In the genomic region with DNA sequence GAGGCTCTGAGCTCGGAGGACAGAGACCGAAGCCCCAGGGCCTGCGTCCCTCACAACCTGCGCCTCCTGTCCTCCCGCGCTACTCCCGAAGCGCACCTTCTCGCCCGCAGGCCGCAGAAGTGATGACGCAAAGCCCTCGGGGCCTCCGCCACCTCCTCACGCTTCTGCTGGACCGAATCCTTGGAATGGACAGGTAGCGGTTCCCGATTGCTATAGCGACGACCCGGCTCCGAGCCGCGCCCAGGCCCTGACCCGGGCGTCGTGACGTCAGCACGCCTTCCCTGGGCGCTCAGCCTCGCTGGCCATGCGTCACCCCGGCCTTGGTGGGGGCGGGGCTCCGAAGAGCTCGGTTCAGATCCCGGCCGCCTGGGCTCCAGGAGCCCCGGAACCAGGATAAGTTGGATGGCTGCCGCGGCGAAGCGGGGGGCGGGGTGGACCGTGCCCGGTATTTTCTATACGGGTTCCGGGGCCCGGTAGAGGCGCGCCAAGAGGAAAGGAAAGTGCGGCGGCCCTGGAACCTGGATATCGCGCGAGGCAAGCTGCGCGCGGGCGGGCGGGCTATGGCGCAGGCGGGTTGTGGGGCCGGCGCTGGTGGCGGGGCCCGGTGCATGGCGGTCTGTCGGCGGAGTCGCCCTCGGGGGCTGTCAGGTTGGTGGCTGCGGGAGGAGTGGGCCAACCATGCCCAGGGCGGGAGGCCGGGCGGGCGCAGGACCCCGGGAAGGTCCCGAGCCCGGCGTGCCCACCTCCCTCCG, we compare ENCODE assay signal across 1 cellular context.
TF ChIP-seq lines count a peak whose summit lies in the region.

A gene (plus strand): TSS at position 542 of the 752 bp plus-strand sequence. CDS start 21,417 bp downstream, outside the sequence.

TF ChIP-seq in HepG2, 621 proteins besides CTCF, POLR2A, EP300 and RAD21 (continued from another document and continues in another):
- TF ChIP-seq ERF (CRISPR knock-in tag; IDR thresholded peaks at IDR 0.05): peak; percentile 86
- peak; percentile 62; the same call in 1 of the 2 replicates for TF ChIP-seq DPF2 (CRISPR knock-in tag; IDR thresholded peaks at IDR 0.05; ENCODE audit: borderline replicate concordance, low read depth)
- peak; percentile 98 for TF ChIP-seq ZNF563 (CRISPR knock-in tag; IDR thresholded peaks at IDR 0.05)
- peak; percentile 62 to 66; a peak in 3 of 4 replicates for TF ChIP-seq NR2F1 (CRISPR knock-in tag; IDR thresholded peaks at IDR 0.05)
- TF ChIP-seq, protein P1, sequence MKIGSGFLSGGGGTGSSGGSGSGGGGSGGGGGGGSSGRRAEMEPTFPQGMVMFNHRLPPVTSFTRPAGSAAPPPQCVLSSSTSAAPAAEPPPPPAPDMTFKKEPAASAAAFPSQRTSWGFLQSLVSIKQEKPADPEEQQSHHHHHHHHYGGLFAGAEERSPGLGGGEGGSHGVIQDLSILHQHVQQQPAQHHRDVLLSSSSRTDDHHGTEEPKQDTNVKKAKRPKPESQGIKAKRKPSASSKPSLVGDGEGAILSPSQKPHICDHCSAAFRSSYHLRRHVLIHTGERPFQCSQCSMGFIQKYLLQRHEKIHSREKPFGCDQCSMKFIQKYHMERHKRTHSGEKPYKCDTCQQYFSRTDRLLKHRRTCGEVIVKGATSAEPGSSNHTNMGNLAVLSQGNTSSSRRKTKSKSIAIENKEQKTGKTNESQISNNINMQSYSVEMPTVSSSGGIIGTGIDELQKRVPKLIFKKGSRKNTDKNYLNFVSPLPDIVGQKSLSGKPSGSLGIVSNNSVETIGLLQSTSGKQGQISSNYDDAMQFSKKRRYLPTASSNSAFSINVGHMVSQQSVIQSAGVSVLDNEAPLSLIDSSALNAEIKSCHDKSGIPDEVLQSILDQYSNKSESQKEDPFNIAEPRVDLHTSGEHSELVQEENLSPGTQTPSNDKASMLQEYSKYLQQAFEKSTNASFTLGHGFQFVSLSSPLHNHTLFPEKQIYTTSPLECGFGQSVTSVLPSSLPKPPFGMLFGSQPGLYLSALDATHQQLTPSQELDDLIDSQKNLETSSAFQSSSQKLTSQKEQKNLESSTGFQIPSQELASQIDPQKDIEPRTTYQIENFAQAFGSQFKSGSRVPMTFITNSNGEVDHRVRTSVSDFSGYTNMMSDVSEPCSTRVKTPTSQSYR (CRISPR knock-in tag; IDR thresholded peaks at IDR 0.05; ENCODE audit: borderline replicate concordance): peak; percentile 96
- peak; percentile 89 for TF ChIP-seq ZNF605 (CRISPR knock-in tag; IDR thresholded peaks at IDR 0.05)
- peak; percentile 86; the same call in 1 of the 2 replicates for TF ChIP-seq ZSCAN22 (CRISPR knock-in tag; IDR thresholded peaks at IDR 0.05)
- peak; percentile 89; the same call in 1 of the 2 replicates for TF ChIP-seq WIZ (CRISPR knock-in tag; IDR thresholded peaks at IDR 0.05)
- TF ChIP-seq, protein P2, sequence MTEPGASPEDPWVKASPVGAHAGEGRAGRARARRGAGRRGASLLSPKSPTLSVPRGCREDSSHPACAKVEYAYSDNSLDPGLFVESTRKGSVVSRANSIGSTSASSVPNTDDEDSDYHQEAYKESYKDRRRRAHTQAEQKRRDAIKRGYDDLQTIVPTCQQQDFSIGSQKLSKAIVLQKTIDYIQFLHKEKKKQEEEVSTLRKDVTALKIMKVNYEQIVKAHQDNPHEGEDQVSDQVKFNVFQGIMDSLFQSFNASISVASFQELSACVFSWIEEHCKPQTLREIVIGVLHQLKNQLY (CRISPR knock-in tag; IDR thresholded peaks at IDR 0.05): peak; percentile 73
- peak; percentile 92 for TF ChIP-seq ISL2 (CRISPR knock-in tag; IDR thresholded peaks at IDR 0.05)
- no peak for TF ChIP-seq MLLT10 (CRISPR knock-in tag; IDR thresholded peaks at IDR 0.05)
- peak; percentile 92 for TF ChIP-seq DNMT1 (CRISPR knock-in tag; IDR thresholded peaks at IDR 0.05)
- TF ChIP-seq, protein P3, sequence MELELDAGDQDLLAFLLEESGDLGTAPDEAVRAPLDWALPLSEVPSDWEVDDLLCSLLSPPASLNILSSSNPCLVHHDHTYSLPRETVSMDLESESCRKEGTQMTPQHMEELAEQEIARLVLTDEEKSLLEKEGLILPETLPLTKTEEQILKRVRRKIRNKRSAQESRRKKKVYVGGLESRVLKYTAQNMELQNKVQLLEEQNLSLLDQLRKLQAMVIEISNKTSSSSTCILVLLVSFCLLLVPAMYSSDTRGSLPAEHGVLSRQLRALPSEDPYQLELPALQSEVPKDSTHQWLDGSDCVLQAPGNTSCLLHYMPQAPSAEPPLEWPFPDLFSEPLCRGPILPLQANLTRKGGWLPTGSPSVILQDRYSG (CRISPR knock-in tag; IDR thresholded peaks at IDR 0.05): peak; percentile 81; the same call in 1 of the 2 replicates
- TF ChIP-seq ZFX (CRISPR knock-in tag; IDR thresholded peaks at IDR 0.05; ENCODE audit: low read depth): peak; percentile 99
- peak; percentile 22 for TF ChIP-seq ZNF33B (CRISPR knock-in tag; IDR thresholded peaks at IDR 0.05)
- peak; percentile 98 for TF ChIP-seq ZFP36L1 (CRISPR knock-in tag; IDR thresholded peaks at IDR 0.05)
- TF ChIP-seq, protein P4, sequence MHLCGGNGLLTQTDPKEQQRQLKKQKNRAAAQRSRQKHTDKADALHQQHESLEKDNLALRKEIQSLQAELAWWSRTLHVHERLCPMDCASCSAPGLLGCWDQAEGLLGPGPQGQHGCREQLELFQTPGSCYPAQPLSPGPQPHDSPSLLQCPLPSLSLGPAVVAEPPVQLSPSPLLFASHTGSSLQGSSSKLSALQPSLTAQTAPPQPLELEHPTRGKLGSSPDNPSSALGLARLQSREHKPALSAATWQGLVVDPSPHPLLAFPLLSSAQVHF (CRISPR knock-in tag; IDR thresholded peaks at IDR 0.05): peak; percentile 29; the same call in 1 of the 2 replicates
- no peak for TF ChIP-seq MTA3 (CRISPR knock-in tag; IDR thresholded peaks at IDR 0.05)
- no peak for TF ChIP-seq ZNF260 (CRISPR knock-in tag; IDR thresholded peaks at IDR 0.05; ENCODE audit: borderline replicate concordance, low read depth)
- TF ChIP-seq RARA (CRISPR knock-in tag; IDR thresholded peaks at IDR 0.05): peak; percentile 74
- peak; percentile 65; the same call in 1 of the 2 replicates for TF ChIP-seq TP53 (CRISPR knock-in tag; conservative IDR thresholded peaks at IDR 0.05)
- TF ChIP-seq, protein P5, sequence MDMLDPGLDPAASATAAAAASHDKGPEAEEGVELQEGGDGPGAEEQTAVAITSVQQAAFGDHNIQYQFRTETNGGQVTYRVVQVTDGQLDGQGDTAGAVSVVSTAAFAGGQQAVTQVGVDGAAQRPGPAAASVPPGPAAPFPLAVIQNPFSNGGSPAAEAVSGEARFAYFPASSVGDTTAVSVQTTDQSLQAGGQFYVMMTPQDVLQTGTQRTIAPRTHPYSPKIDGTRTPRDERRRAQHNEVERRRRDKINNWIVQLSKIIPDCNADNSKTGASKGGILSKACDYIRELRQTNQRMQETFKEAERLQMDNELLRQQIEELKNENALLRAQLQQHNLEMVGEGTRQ (IDR thresholded peaks at IDR 0.05; ENCODE audit: low read depth, low read length): no peak
- TF ChIP-seq, protein P5 (CRISPR knock-in tag; IDR thresholded peaks at IDR 0.05; ENCODE audit: borderline replicate concordance): peak; percentile 87; the same call in 1 of the 2 replicates
- TF ChIP-seq U2AF2 (IDR thresholded peaks at IDR 0.05; ENCODE audit: low read depth, low read length): peak; percentile 92
- TF ChIP-seq, protein P6, sequence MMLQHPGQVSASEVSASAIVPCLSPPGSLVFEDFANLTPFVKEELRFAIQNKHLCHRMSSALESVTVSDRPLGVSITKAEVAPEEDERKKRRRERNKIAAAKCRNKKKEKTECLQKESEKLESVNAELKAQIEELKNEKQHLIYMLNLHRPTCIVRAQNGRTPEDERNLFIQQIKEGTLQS (CRISPR knock-in tag; IDR thresholded peaks at IDR 0.05): peak; percentile 85
- TF ChIP-seq ZMYM4 (CRISPR knock-in tag; IDR thresholded peaks at IDR 0.05): peak; percentile 88
- TF ChIP-seq ZNF678 (CRISPR knock-in tag; IDR thresholded peaks at IDR 0.05): peak; percentile 77; the same call in 1 of the 2 replicates
- TF ChIP-seq, protein P7, sequence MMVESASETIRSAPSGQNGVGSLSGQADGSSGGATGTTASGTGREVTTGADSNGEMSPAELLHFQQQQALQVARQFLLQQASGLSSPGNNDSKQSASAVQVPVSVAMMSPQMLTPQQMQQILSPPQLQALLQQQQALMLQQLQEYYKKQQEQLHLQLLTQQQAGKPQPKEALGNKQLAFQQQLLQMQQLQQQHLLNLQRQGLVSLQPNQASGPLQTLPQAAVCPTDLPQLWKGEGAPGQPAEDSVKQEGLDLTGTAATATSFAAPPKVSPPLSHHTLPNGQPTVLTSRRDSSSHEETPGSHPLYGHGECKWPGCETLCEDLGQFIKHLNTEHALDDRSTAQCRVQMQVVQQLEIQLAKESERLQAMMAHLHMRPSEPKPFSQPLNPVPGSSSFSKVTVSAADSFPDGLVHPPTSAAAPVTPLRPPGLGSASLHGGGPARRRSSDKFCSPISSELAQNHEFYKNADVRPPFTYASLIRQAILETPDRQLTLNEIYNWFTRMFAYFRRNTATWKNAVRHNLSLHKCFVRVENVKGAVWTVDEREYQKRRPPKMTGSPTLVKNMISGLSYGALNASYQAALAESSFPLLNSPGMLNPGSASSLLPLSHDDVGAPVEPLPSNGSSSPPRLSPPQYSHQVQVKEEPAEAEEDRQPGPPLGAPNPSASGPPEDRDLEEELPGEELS (CRISPR knock-in tag; IDR thresholded peaks at IDR 0.05): peak; percentile 83
- TF ChIP-seq, protein P8, sequence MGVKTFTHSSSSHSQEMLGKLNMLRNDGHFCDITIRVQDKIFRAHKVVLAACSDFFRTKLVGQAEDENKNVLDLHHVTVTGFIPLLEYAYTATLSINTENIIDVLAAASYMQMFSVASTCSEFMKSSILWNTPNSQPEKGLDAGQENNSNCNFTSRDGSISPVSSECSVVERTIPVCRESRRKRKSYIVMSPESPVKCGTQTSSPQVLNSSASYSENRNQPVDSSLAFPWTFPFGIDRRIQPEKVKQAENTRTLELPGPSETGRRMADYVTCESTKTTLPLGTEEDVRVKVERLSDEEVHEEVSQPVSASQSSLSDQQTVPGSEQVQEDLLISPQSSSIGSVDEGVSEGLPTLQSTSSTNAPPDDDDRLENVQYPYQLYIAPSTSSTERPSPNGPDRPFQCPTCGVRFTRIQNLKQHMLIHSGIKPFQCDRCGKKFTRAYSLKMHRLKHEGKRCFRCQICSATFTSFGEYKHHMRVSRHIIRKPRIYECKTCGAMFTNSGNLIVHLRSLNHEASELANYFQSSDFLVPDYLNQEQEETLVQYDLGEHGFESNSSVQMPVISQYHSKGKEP (CRISPR knock-in tag; IDR thresholded peaks at IDR 0.05): peak; percentile 65; the same call in 1 of the 2 replicates
- TF ChIP-seq, protein P9, sequence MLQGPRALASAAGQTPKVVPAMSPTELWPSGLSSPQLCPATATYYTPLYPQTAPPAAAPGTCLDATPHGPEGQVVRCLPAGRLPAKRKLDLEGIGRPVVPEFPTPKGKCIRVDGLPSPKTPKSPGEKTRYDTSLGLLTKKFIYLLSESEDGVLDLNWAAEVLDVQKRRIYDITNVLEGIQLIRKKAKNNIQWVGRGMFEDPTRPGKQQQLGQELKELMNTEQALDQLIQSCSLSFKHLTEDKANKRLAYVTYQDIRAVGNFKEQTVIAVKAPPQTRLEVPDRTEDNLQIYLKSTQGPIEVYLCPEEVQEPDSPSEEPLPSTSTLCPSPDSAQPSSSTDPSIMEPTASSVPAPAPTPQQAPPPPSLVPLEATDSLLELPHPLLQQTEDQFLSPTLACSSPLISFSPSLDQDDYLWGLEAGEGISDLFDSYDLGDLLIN (CRISPR knock-in tag; IDR thresholded peaks at IDR 0.05; ENCODE audit: borderline replicate concordance): peak; percentile 93
- peak; percentile 45; the same call in 1 of the 2 replicates for TF ChIP-seq ZNF484 (CRISPR knock-in tag; IDR thresholded peaks at IDR 0.05; ENCODE audit: borderline replicate concordance, low read depth)
- TF ChIP-seq HNRNPH1 (optimal IDR thresholded peaks at IDR 0.05; ENCODE audit: low read depth, low read length): no peak
- TF ChIP-seq, protein P10, sequence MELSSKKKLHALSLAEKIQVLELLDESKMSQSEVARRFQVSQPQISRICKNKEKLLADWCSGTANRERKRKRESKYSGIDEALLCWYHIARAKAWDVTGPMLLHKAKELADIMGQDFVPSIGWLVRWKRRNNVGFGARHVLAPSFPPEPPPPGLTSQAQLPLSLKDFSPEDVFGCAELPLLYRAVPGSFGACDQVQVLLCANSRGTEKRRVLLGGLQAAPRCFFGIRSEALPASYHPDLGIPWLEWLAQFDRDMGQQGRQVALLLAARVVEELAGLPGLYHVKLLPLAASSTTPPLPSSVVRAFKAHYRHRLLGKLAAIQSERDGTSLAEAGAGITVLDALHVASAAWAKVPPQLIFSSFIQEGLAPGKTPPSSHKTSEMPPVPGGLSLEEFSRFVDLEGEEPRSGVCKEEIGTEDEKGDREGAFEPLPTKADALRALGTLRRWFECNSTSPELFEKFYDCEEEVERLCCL (CRISPR knock-in tag; IDR thresholded peaks at IDR 0.05; ENCODE audit: borderline replicate concordance): peak; percentile 54; the same call in 1 of the 2 replicates
- no peak; the same call in 1 of the 2 replicates for TF ChIP-seq POLR2AphosphoS5 (IDR thresholded peaks at IDR 0.05; ENCODE audit: low read depth, low read length)
- TF ChIP-seq, protein P11, sequence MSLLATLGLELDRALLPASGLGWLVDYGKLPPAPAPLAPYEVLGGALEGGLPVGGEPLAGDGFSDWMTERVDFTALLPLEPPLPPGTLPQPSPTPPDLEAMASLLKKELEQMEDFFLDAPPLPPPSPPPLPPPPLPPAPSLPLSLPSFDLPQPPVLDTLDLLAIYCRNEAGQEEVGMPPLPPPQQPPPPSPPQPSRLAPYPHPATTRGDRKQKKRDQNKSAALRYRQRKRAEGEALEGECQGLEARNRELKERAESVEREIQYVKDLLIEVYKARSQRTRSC (CRISPR knock-in tag; IDR thresholded peaks at IDR 0.05; ENCODE audit: low read depth): no peak; the same call in 1 of the 2 replicates
- TF ChIP-seq JUN (CRISPR knock-in tag; IDR thresholded peaks at IDR 0.05): no peak
- TF ChIP-seq KAT7 (CRISPR knock-in tag; IDR thresholded peaks at IDR 0.05; ENCODE audit: borderline replicate concordance): peak; percentile 88; the same call in 1 of the 2 replicates
- TF ChIP-seq PRMT3 (CRISPR knock-in tag; IDR thresholded peaks at IDR 0.05; ENCODE audit: borderline replicate concordance, low read depth): 0 out of 2 replicates have a peak, but pooled peaks have one; percentile 26
- TF ChIP-seq, protein P12, sequence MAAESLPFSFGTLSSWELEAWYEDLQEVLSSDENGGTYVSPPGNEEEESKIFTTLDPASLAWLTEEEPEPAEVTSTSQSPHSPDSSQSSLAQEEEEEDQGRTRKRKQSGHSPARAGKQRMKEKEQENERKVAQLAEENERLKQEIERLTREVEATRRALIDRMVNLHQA (CRISPR knock-in tag; IDR thresholded peaks at IDR 0.05): peak; percentile 40; the same call in 1 of the 2 replicates
- TF ChIP-seq, protein P13, sequence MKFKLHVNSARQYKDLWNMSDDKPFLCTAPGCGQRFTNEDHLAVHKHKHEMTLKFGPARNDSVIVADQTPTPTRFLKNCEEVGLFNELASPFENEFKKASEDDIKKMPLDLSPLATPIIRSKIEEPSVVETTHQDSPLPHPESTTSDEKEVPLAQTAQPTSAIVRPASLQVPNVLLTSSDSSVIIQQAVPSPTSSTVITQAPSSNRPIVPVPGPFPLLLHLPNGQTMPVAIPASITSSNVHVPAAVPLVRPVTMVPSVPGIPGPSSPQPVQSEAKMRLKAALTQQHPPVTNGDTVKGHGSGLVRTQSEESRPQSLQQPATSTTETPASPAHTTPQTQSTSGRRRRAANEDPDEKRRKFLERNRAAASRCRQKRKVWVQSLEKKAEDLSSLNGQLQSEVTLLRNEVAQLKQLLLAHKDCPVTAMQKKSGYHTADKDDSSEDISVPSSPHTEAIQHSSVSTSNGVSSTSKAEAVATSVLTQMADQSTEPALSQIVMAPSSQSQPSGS (CRISPR knock-in tag; IDR thresholded peaks at IDR 0.05): peak; percentile 95
